In the genomic region with DNA sequence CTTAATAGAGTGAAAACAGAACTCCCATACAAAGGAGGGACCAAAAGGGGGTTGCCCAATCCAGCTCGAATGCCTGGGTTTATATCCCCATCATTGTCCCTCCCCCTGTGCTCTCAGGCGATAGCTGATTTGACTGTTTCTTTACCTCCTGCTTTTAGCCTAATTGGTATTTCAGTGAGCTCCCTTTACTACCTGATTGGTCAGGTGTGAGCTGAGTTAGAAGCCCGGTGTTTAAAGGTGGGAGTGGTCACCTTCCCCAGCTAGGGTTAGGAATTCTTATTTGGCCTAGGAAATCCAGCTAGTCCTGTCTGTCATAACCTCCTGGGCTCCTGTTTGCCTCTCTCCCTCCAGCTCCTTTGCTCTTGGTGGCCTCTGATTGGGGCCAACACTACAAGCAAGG, we compare ENCODE assay signal across 9 cellular contexts. TPM values are rescaled to one million over a fixed set of nuclear protein-coding genes. Genes with fewer than 3 reads are reported as not detected.
A peak's percentile ranks its signal among the peaks of the same experiment; 100 is the strongest.
DNase-seq lines count a peak whose midpoint lies in the region; ATAC-seq, FAIRE-seq and TF ChIP-seq lines count a peak whose summit lies in the region.
"Had no signal": no experiment of that assay in that cellular context is flagged by ENCODE, and none has a peak within 500 bp of the region (broad histone marks: within the 10 kb centered on the region; RNA-seq: fewer than 3 reads in every experiment).

No MANE protein-coding gene starts in this region.

- TF ChIP-seq RAD21 in liver (IDR thresholded peaks at IDR 0.05) (no peak), HepG2 (CRISPR knock-in tag; IDR thresholded peaks at IDR 0.05) (no peak)

- peaks cover 8% of the 10 kb centered on the region for H3K36me3 Mint-ChIP-seq in osteocyte (ENCODE audit: unreplicated experiment)

- POLR2A ChIA-PET in HepG2 (lab: Yijun Ruan, JAX), result interaction anchor here (0.5 to 8.6 kb wide), 5 partner anchors 128 to 191 kb away, joined by 3 to 31 read pairs (median 5); a partner anchor contains a TSS

- H3K9me3 ChIP-seq in liver (ENCODE audit: control insufficient read depth in 4 of 4, low read length in 3 of 4) (no peaks in the 10 kb centered on the region), HepG2 (ENCODE audit: low read length) (no peaks in the 10 kb centered on the region), aorta (ENCODE audit: control insufficient read depth, low read length) (no peaks in the 10 kb centered on the region)

- no peak overlapping the region for H3K4me2 ChIP-seq in HepG2 (ENCODE audit: low read depth, low read length)

- WGBS in liver, result 80% methylated on average over 3 of the region's 3 CpGs
- WGBS in HepG2 (ENCODE audit: low lambda C conversion rate), result 93% methylated on average over 3 of the region's 3 CpGs
- 17 to 27% methylated on average over 3 of the region's 3 CpGs for WGBS in aorta, 2 donors

- no peak overlapping the region for H3K4me3 Mint-ChIP-seq in osteocyte (ENCODE audit: unreplicated experiment)
- H3K4me3 Mint-ChIP-seq: activated T-cell treated with anti-CD3 and anti-CD28 coated beads, Interleukin-2, amount 50 U/mL, for 24 hours had no signal

- BruUV-seq in HepG2 (replicated peaks; lab: Mats Ljungman, UMichigan), result no TSS peak

- H3K4me3 ChIP-seq in liver (ENCODE audit: low read depth in 1 of 3, low read length in 3 of 3), result no peak overlapping the region
- no peak overlapping the region for H3K4me3 ChIP-seq in HepG2 (replicated peaks in 1 of 3; ENCODE audit: insufficient read depth in 1 of 3, low read depth in 2 of 3, low read length in 3 of 3)
- no peak overlapping the region for H3K4me3 ChIP-seq in aorta (ENCODE audit: low read length in 2 of 2)

- H3K4me1 Mint-ChIP-seq in osteocyte (ENCODE audit: unreplicated experiment), result peaks cover 73% of the 10 kb centered on the region

- CTCF ChIA-PET in HepG2 (lab: Yijun Ruan, JAX; ENCODE audit: low intra/inter-chr PET ratio, low total read pairs), result no interaction called here

- peak overlapping the region; percentile 98 for H3K27ac Mint-ChIP-seq in osteocyte (ENCODE audit: unreplicated experiment)

- ATAC-seq in HepG2, result no peak
- ATAC-seq in aorta (ENCODE audit: low FRiP score), result no peak
- ATAC-seq in HG03135 (IDR thresholded peaks at IDR 0.05; ENCODE audit: unreplicated experiment), result no peak
- no peak for ATAC-seq in HG03469 (IDR thresholded peaks at IDR 0.05; ENCODE audit: unreplicated experiment)
- no peak for ATAC-seq in HG03432 (IDR thresholded peaks at IDR 0.05; ENCODE audit: unreplicated experiment)

- TF ChIP-seq EP300 in HepG2 (IDR thresholded peaks at IDR 0.05; ENCODE audit: low read depth in 2 of 2, low read length in 2 of 2), result no peak
- TF ChIP-seq EP300 in HepG2 (CRISPR knock-in tag; IDR thresholded peaks at IDR 0.05; ENCODE audit: borderline replicate concordance), result no peak

- TF ChIP-seq CTCF in liver (IDR thresholded peaks at IDR 0.05; ENCODE audit: low read depth, low read length, missing input control) (no peak), HepG2 (CRISPR knock-in tag; IDR thresholded peaks at IDR 0.05) (no peak), osteocyte (IDR thresholded peaks at IDR 0.05) (no peak)

- no peak overlapping the region for H2AFZ ChIP-seq in HepG2 (ENCODE audit: low read length)

- intact Hi-C loops in HepG2 (cut with micrococcal nuclease; ENCODE audit: unreplicated experiment), result no loop called here
- intact Hi-C loops in aorta (cut with DNase I), result loop anchor here in 1 of 2 donors (2.0 kb wide), 1 partner anchor 25 kb away; no protein-coding TSS in a partner anchor

- no peaks in the 10 kb centered on the region for H4K20me1 ChIP-seq in HepG2 (ENCODE audit: insufficient read depth, low read length)

- peak overlapping the region; percentile 87 to 96 for H3K27ac ChIP-seq in liver (ENCODE audit: low read depth in 1 of 2, low read length in 2 of 2)
- no peak overlapping the region for H3K27ac ChIP-seq in HepG2 (ENCODE audit: extremely low read length, insufficient read depth, low read length)
- peak overlapping the region; percentile 77 to 97 for H3K27ac ChIP-seq in aorta (ENCODE audit: low read depth in 1 of 2, low read length in 2 of 2)

- no peak for DNase-seq in HepG2 (ENCODE audit: low spot score)
- peak; percentile 40 for DNase-seq in fibroblast of gingiva (ENCODE audit: low read depth)
- no peak for DNase-seq in osteocyte (ENCODE audit: extremely low spot score, unreplicated experiment)
- no peak for DNase-seq in aorta
- DNase-seq: activated T-cell treated with anti-CD3 and anti-CD28 coated beads, Interleukin-2, amount 50 U/mL, for 24 hours had no signal

- H3K9ac ChIP-seq in liver (ENCODE audit: low read depth in 1 of 2, low read length in 2 of 2), result peak overlapping the region in 1 of 2 donors; percentile 57
- no peak overlapping the region for H3K9ac ChIP-seq in HepG2 (ENCODE audit: insufficient read depth, low read depth, low read length)

- no peaks in the 10 kb centered on the region for H3K79me2 ChIP-seq in HepG2 (ENCODE audit: insufficient read depth, low read length)

- in situ Hi-C loops in HepG2 (cut with HindIII; ENCODE audit: extremely low pct_ligation_motif_present, low pct_unique_long_range_greater_than_20kb), result no loop called here

- FAIRE-seq in HepG2 (lab: Jason Lieb, UNC), result no peak

- no peaks in the 10 kb centered on the region for H3K9me3 Mint-ChIP-seq in osteocyte (ENCODE audit: unreplicated experiment)
- H3K9me3 Mint-ChIP-seq: activated T-cell treated with anti-CD3 and anti-CD28 coated beads, Interleukin-2, amount 50 U/mL, for 24 hours had no signal

- H3K27me3 ChIP-seq in liver (ENCODE audit: control insufficient read depth in 4 of 4, insufficient read depth in 4 of 4, low read length in 3 of 4), result no peaks in the 10 kb centered on the region
- no peaks in the 10 kb centered on the region for H3K27me3 ChIP-seq in HepG2 (ENCODE audit: control insufficient read depth in 1 of 2, insufficient read depth in 2 of 2, low read length in 2 of 2)
- no peaks in the 10 kb centered on the region for H3K27me3 ChIP-seq in aorta (ENCODE audit: control insufficient read depth in 1 of 2, insufficient read depth in 2 of 2, low read length in 1 of 2)

- TF ChIP-seq POLR2A in HepG2 (IDR thresholded peaks at IDR 0.05; ENCODE audit: insufficient read depth in 1 of 2, low read depth in 2 of 2, low read length in 2 of 2), result no peak

- H3K36me3 ChIP-seq in liver (ENCODE audit: control insufficient read depth in 4 of 4, insufficient read depth in 3 of 4, low read depth in 1 of 4, low read length in 3 of 4) (peaks cover 0 to 7% (median 0%) of the 10 kb centered on the region in 4 donors), HepG2 (replicated peaks in 1 of 2; ENCODE audit: control insufficient read depth in 1 of 2, insufficient read depth in 2 of 2, low read length in 2 of 2) (peaks cover 16 to 18% of the 10 kb centered on the region in 2 experiments), aorta (ENCODE audit: control insufficient read depth in 1 of 2, insufficient read depth in 2 of 2, low read length in 1 of 2) (no peaks in the 10 kb centered on the region)

- H3K4me1 ChIP-seq in liver (ENCODE audit: control insufficient read depth in 4 of 4, insufficient read depth in 4 of 4, low read length in 3 of 4) (peaks cover 23 to 49% (median 36%) of the 10 kb centered on the region in 4 donors), HepG2 (ENCODE audit: insufficient read depth, low read length) (peaks cover 42% of the 10 kb centered on the region), aorta (ENCODE audit: control insufficient read depth in 1 of 2, insufficient read depth in 2 of 2, low read length in 2 of 2) (peaks cover 0 to 6% of the 10 kb centered on the region in 2 donors)

- no peaks in the 10 kb centered on the region for H3K27me3 Mint-ChIP-seq in osteocyte (ENCODE audit: unreplicated experiment)
- H3K27me3 Mint-ChIP-seq: activated T-cell treated with anti-CD3 and anti-CD28 coated beads, Interleukin-2, amount 50 U/mL, for 24 hours had no signal

TF ChIP-seq in liver, 16 proteins besides CTCF, POLR2A, EP300 and RAD21 (continues in another document):
- TF ChIP-seq GABPA (IDR thresholded peaks at IDR 0.05 in 1 of 2, conservative IDR thresholded peaks at IDR 0.05 in 1 of 2), result no peak
- TF ChIP-seq EGR1 (IDR thresholded peaks at IDR 0.05; ENCODE audit: low read depth in 2 of 2), result no peak
- no peak for TF ChIP-seq HNF4A (conservative IDR thresholded peaks at IDR 0.05)
- TF ChIP-seq YY1 (IDR thresholded peaks at IDR 0.05), result no peak

TF ChIP-seq in HepG2, 621 proteins besides CTCF, POLR2A, EP300 and RAD21 (continues in another document):
- TF ChIP-seq FOXA1 (IDR thresholded peaks at IDR 0.05) (no peak), FOXA1 (CRISPR knock-in tag; IDR thresholded peaks at IDR 0.05) (no peak)
- TF ChIP-seq, protein P1, sequence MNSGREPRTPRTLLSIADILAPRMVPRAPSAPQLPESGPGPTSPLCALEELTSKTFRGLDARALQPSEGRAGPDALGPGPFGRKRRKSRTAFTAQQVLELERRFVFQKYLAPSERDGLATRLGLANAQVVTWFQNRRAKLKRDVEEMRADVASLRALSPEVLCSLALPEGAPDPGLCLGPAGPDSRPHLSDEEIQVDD (CRISPR knock-in tag; IDR thresholded peaks at IDR 0.05; ENCODE audit: borderline replicate concordance), result no peak

RNA-seq across cellular contexts. Expression of a gene that starts 53.5 kb away (rescaled TPM):
- 10 to 100 TPM; 11.6 to 14.6 TPM for total RNA-seq in liver
- polyA plus RNA-seq in liver, result 10 to 100 TPM; 41.0 to 52.2 TPM
- total RNA-seq in HepG2 (2016; rRNA removed; fragmentation: Illumina TruSeq; extraction: Trizol), result 83.6 and 107 TPM in 2 replicates
- total RNA-seq in HepG2 (2016; cell fraction: cytosol; rRNA removed; fragmentation: Illumina TruSeq; extraction: Trizol; ENCODE audit: low read depth), result 33.3 and 37.4 TPM in 2 replicates
- total RNA-seq in HepG2 (2016; cell fraction: insoluble cytoplasmic fraction; rRNA removed; fragmentation: Illumina TruSeq; extraction: Trizol), result 76.9 and 117 TPM in 2 replicates
- total RNA-seq in HepG2 (2016; cell fraction: membrane; rRNA removed; fragmentation: Illumina TruSeq; extraction: Trizol), result 30.1 and 30.8 TPM in 2 replicates
- 29.9 and 31.6 TPM in 2 replicates for total RNA-seq in HepG2 (2016; cell fraction: nucleus; rRNA removed; fragmentation: Illumina TruSeq; extraction: Trizol)
- 60.0 and 61.2 TPM in 2 replicates for polyA plus RNA-seq in HepG2 (2011; rRNA removed)
- 63.1 and 67.2 TPM in 2 replicates for polyA plus RNA-seq in HepG2 (2011; cell fraction: cytosol; rRNA removed)
- 19.5 and 21.3 TPM in 2 replicates for polyA plus RNA-seq in HepG2 (2011; cell fraction: nucleus; rRNA removed)
- 45.5 and 54.3 TPM in 2 replicates for polyA plus RNA-seq in HepG2 (2012)
- 32.2 and 38.5 TPM in 2 replicates for polyA plus RNA-seq in HepG2 (2016; cell fraction: cytosol; fragmentation: Illumina TruSeq; extraction: Trizol; ENCODE audit: low read depth)
- 125 and 151 TPM in 2 replicates for polyA plus RNA-seq in HepG2 (2016; cell fraction: insoluble cytoplasmic fraction; fragmentation: Illumina TruSeq; extraction: Trizol; ENCODE audit: low read depth)
- polyA plus RNA-seq in HepG2 (2016; cell fraction: membrane; fragmentation: Illumina TruSeq; extraction: Trizol; ENCODE audit: low read depth), result 30.7 and 36.9 TPM in 2 replicates
- 58.3 and 63.6 TPM in 2 replicates for polyA plus RNA-seq in HepG2 (2016; cell fraction: nucleus; fragmentation: Illumina TruSeq; extraction: Trizol; ENCODE audit: insufficient read depth, low read depth)
- polyA minus RNA-seq in HepG2 (2011; rRNA and poly(A)+ RNA removed; ENCODE audit: low replicate concordance), result 31.1 and 88.5 TPM in 2 replicates
- polyA minus RNA-seq in HepG2 (2011; cell fraction: cytosol; rRNA and poly(A)+ RNA removed), result 12.4 and 13.4 TPM in 2 replicates
- 6.7 and 7.5 TPM in 2 replicates for polyA minus RNA-seq in HepG2 (2011; cell fraction: nucleus; rRNA and poly(A)+ RNA removed)
- 43.5 and 45.1 TPM in 2 replicates for total RNA-seq in osteocyte
- total RNA-seq in aorta, result 10 to 100 TPM; 16.7 to 31.2 TPM
- 10 to 100 TPM; 28.2 to 30.4 TPM for polyA plus RNA-seq in aorta
